9 cellular contexts compared by ENCODE assay signal in genomic region chr5:119031047-119031886, GRCh38. TPM values are rescaled to one million over a fixed set of nuclear protein-coding genes. Genes with fewer than 3 reads are reported as not detected.
DNase-seq lines count a peak whose midpoint lies in the region; ATAC-seq and TF ChIP-seq lines count a peak whose summit lies in the region.
"Had no signal": no experiment of that assay in that cellular context is flagged by ENCODE, and none has a peak within 500 bp of the region (broad histone marks: within the 10 kb centered on the region; RNA-seq: fewer than 3 reads in every experiment).

No MANE protein-coding gene starts in this region.

- H3K4me3 ChIP-seq in A673 (ENCODE audit: low read depth, low read length, poor library complexity, severe bottlenecking) (no peak overlapping the region), OCI-LY3 (ENCODE audit: low read length) (peak overlapping the region; percentile 45), ascending aorta (no peak overlapping the region)

- no peaks in the 10 kb centered on the region for H4K20me1 ChIP-seq in OCI-LY3 (ENCODE audit: insufficient read depth, low read length)

- H3K27ac ChIP-seq in A673 (ENCODE audit: low read depth, low read length, poor library complexity, severe bottlenecking) (peak overlapping the region; percentile 6), OCI-LY3 (ENCODE audit: low read length) (peak overlapping the region; percentile 97), ascending aorta (no peak overlapping the region), foreskin keratinocyte (no peak overlapping the region)

- H3K4me1 ChIP-seq in A673 (ENCODE audit: insufficient read depth, low read length, poor library complexity, severe bottlenecking) (peaks cover 22% of the 10 kb centered on the region), OCI-LY3 (ENCODE audit: low read length) (peaks cover 50% of the 10 kb centered on the region), ascending aorta (no peaks in the 10 kb centered on the region), foreskin keratinocyte (peaks cover 5% of the 10 kb centered on the region)

- TF ChIP-seq CTCF in A673 (conservative IDR thresholded peaks at IDR 0.05; ENCODE audit: low read depth, low read length) (no peak), OCI-LY3 (IDR thresholded peaks at IDR 0.05; ENCODE audit: low read depth, low read length) (no peak), ascending aorta (IDR thresholded peaks at IDR 0.05) (no peak), foreskin keratinocyte (conservative IDR thresholded peaks at IDR 0.05) (no peak)

- H3K27me3 ChIP-seq in A673 (replicated peaks; ENCODE audit: insufficient read depth, low read depth, low read length, poor library complexity) (no peaks in the 10 kb centered on the region), OCI-LY3 (ENCODE audit: low read depth, low read length) (no peaks in the 10 kb centered on the region), ascending aorta (no peaks in the 10 kb centered on the region), foreskin keratinocyte (no peaks in the 10 kb centered on the region)

- peak overlapping the region; percentile 73 for H3K4me2 ChIP-seq in OCI-LY3 (ENCODE audit: low read length)

- peak overlapping the region; percentile 52 for H3K9ac ChIP-seq in OCI-LY3 (ENCODE audit: low read length)

- peak; percentile 86 for ATAC-seq in GM19023 (IDR thresholded peaks at IDR 0.05; ENCODE audit: unreplicated experiment)
- ATAC-seq in HG02884 (IDR thresholded peaks at IDR 0.05; ENCODE audit: unreplicated experiment) = peak; percentile 69
- no peak for ATAC-seq in foreskin keratinocyte
- ATAC-seq: left colon had no signal

- H3K36me3 ChIP-seq in A673 (ENCODE audit: insufficient read depth, low read length, poor library complexity, severe bottlenecking) = no peaks in the 10 kb centered on the region
- no peaks in the 10 kb centered on the region for H3K36me3 ChIP-seq in OCI-LY3 (replicated peaks; ENCODE audit: low read depth, low read length)
- no peaks in the 10 kb centered on the region for H3K36me3 ChIP-seq in ascending aorta

- H3K9me3 ChIP-seq in A673 (ENCODE audit: low read depth, low read length, poor library complexity, severe bottlenecking) = no peaks in the 10 kb centered on the region
- H3K9me3 ChIP-seq in OCI-LY3 (ENCODE audit: insufficient read depth, low read length) = no peaks in the 10 kb centered on the region
- H3K9me3 ChIP-seq in ascending aorta = no peaks in the 10 kb centered on the region

- H3K79me2 ChIP-seq in OCI-LY3 (ENCODE audit: low read length) = no peaks in the 10 kb centered on the region

- POLR2A ChIA-PET in A673 (lab: Charles Lee; ENCODE audit: low non-redundant PET) = no interaction called here

- DNase-seq in A673 (ENCODE audit: low spot score) = peak; percentile 17
- no peak for DNase-seq in ascending aorta (ENCODE audit: low spot score in 2 of 2)
- DNase-seq in foreskin keratinocyte = no peak
- no peak for DNase-seq in DMS153 treated with DMSO at 0.1 percent for 48 hours (lab: John Stamatoyannopoulos, UW; ENCODE audit: unreplicated experiment)
- no peak for DNase-seq in activated gamma-delta T cell treated with Interleukin-2 at 50 U/mL for 16 hours
- DNase-seq: left colon had no signal

- H2AFZ ChIP-seq in OCI-LY3 (ENCODE audit: low read depth, low read length) = no peak overlapping the region

- CTCF ChIA-PET in A673 (lab: Charles Lee) = no interaction called here

- no TSS peak for BruUV-seq in A673 (replicated peaks; lab: Mats Ljungman, UMichigan)

- intact Hi-C loops in A673 (cut with micrococcal nuclease; ENCODE audit: unreplicated experiment) (no loop called here), ascending aorta (cut with DNase I) (no loop called here)

RNA-seq across cellular contexts. Expression of gene DMXL1, which starts 39.6 kb away (rescaled TPM):
- total RNA-seq in A673 (2021) (28.4 and 30.9 TPM in 2 replicates), ascending aorta (136 TPM), foreskin keratinocyte (9.2 and 9.4 TPM in 2 replicates)
- 3.0 TPM in 2 replicates for polyA plus RNA-seq in foreskin keratinocyte

RNA-seq across cellular contexts. Expression of gene DTWD2, which starts 42.9 kb away (rescaled TPM):
- total RNA-seq in A673 (2021) (7.9 and 12.1 TPM in 2 replicates), ascending aorta (0.11 TPM), foreskin keratinocyte (3.3 and 4.1 TPM in 2 replicates)
- polyA plus RNA-seq in foreskin keratinocyte = 0.54 and 0.78 TPM in 2 replicates

Comparison
In these comparisons a context has a peak if more than half of its experiments do, and no peak if none do; other contexts are left out.
1. H3K27ac ChIP-seq: peak in A673 (single experiment) and OCI-LY3 (single experiment); none in ascending aorta (0 of 2) and foreskin keratinocyte (single experiment).